17 cellular contexts compared by ENCODE assay signal in genomic region chr5:158777647-158778368, GRCh38.
A peak's percentile ranks its signal among the peaks of the same experiment; 100 is the strongest.
DNase-seq lines count a peak whose midpoint lies in the region; ATAC-seq and TF ChIP-seq lines count a peak whose summit lies in the region.
"Had no signal": no experiment of that assay in that cellular context is flagged by ENCODE, and none has a peak within 500 bp of the region (broad histone marks: within the 10 kb centered on the region; RNA-seq: fewer than 3 reads in every experiment).

No MANE protein-coding gene starts in this region.

- H3K4me1 ChIP-seq in heart left ventricle (peaks cover 0 to 59% (median 28%) of the 10 kb centered on the region in 12 donors), gastroesophageal sphincter (peaks cover 0 to 35% (median 19%) of the 10 kb centered on the region in 3 donors), vagina (peaks cover 52% of the 10 kb centered on the region), trophoblast cell (ENCODE audit: control insufficient read depth in 1 of 2, insufficient read depth in 2 of 2, low read length in 2 of 2) (no peaks in the 10 kb centered on the region)
- H3K4me1 ChIP-seq in CD8-positive, alpha-beta memory T cell (ENCODE audit: insufficient read depth, low read length) = no peaks in the 10 kb centered on the region

- peak in 3 of 4 donors; percentile 38 to 58 (median 55) for ATAC-seq in heart left ventricle
- ATAC-seq in Right ventricle myocardium inferior = no peak
- ATAC-seq in gastroesophageal sphincter = no peak
- ATAC-seq in omental fat pad (ENCODE audit: low FRiP score) = peak; percentile 37
- ATAC-seq: CD8-positive, alpha-beta T cell; PC-3 had no signal

- peak overlapping the region in 11 of 12 donors; percentile 21 to 70 (median 51) for H3K27ac ChIP-seq in heart left ventricle
- H3K27ac ChIP-seq in gastroesophageal sphincter = peak overlapping the region in 3 of 4 donors; percentile 39 to 59 (median 46)
- peak overlapping the region; percentile 69 for H3K27ac ChIP-seq in vagina
- no peak overlapping the region for H3K27ac ChIP-seq in CD8-positive, alpha-beta memory T cell (ENCODE audit: low read depth, low read length)
- H3K27ac ChIP-seq in trophoblast cell (ENCODE audit: low read depth, low read length) = no peak overlapping the region

- POLR2A ChIA-PET in CD8-positive, alpha-beta memory T cell (lab: Charles Lee) = no interaction called here

- H2AK5ac ChIP-seq in trophoblast cell (ENCODE audit: low read length) = no peak overlapping the region

- WGBS in heart left ventricle, 4 donors = 51 to 68% (median 61%) methylated on average over 7 of the region's 7 CpGs
- WGBS in gastroesophageal sphincter (ENCODE audit: low coverage in 1 of 2), 2 donors = 54 to 72% methylated on average over 3 to 7 of the region's 7 CpGs
- no CpG with 5 or more reads among the region's 7 CpGs for WGBS in trophoblast cell (ENCODE audit: extremely low coverage, insufficient coverage, insufficient read length)

- no peak overlapping the region for H3K4me2 ChIP-seq in trophoblast cell (ENCODE audit: low read length)

- no peak for TF ChIP-seq CTCF in heart left ventricle (IDR thresholded peaks at IDR 0.05)
- TF ChIP-seq CTCF in gastroesophageal sphincter (IDR thresholded peaks at IDR 0.05) = no peak
- no peak for TF ChIP-seq CTCF in omental fat pad (IDR thresholded peaks at IDR 0.05)
- TF ChIP-seq CTCF in vagina (IDR thresholded peaks at IDR 0.05) = no peak

- no peak overlapping the region for H4K91ac ChIP-seq in trophoblast cell (ENCODE audit: low read depth, low read length)

- no peak for TF ChIP-seq EP300 in gastroesophageal sphincter (IDR thresholded peaks at IDR 0.05)

- H2BK5ac ChIP-seq in trophoblast cell (ENCODE audit: low read depth, low read length, poor library complexity) = no peak overlapping the region

- H3K4me3 ChIP-seq in heart left ventricle (no peak overlapping the region), gastroesophageal sphincter (no peak overlapping the region), vagina (no peak overlapping the region), trophoblast cell (ENCODE audit: low read depth, low read length) (no peak overlapping the region)
- H3K4me3 ChIP-seq in CD8-positive, alpha-beta memory T cell (ENCODE audit: low read length) = no peak overlapping the region

- no peak overlapping the region for H3K27ac Mint-ChIP-seq in CD8-positive, alpha-beta memory T cell
- H3K27ac Mint-ChIP-seq: CD8-positive, alpha-beta T cell; HFFc6 had no signal

- H3K14ac ChIP-seq in trophoblast cell (ENCODE audit: low read length) = no peak overlapping the region

- no peak overlapping the region for H3K18ac ChIP-seq in trophoblast cell (ENCODE audit: low read length)

- H3K9me3 ChIP-seq in heart left ventricle = no peaks in the 10 kb centered on the region
- H3K9me3 ChIP-seq in gastroesophageal sphincter = no peaks in the 10 kb centered on the region
- H3K9me3 ChIP-seq in vagina = no peaks in the 10 kb centered on the region
- H3K9me3 ChIP-seq in CD8-positive, alpha-beta memory T cell (ENCODE audit: low read length) = no peaks in the 10 kb centered on the region
- no peaks in the 10 kb centered on the region for H3K9me3 ChIP-seq in trophoblast cell (ENCODE audit: insufficient read depth, low read depth, low read length)

- no peaks in the 10 kb centered on the region for H3K9me3 Mint-ChIP-seq in CD8-positive, alpha-beta memory T cell
- H3K9me3 Mint-ChIP-seq: CD8-positive, alpha-beta T cell; HFFc6 had no signal

- intact Hi-C loops in heart left ventricle (cut with DNase I) = no loop called here
- intact Hi-C loops in Right ventricle myocardium inferior (cut with DNase I) = loop anchor here (5.0 to 10.0 kb wide), 2 partner anchors 99 to 317 kb away; partner anchors contain the start of gene EBF1
- intact Hi-C loops in vagina (cut with DNase I) = loop anchor here (10.0 kb wide), 1 partner anchor 227 kb away; no protein-coding TSS in a partner anchor

- no peak overlapping the region for H3K9ac ChIP-seq in trophoblast cell (ENCODE audit: low read length)

- H3K23ac ChIP-seq in trophoblast cell (ENCODE audit: low read length) = no peak overlapping the region

- no peak overlapping the region for H4K12ac ChIP-seq in trophoblast cell (ENCODE audit: low read depth, low read length)

- no peak overlapping the region for H2BK120ac ChIP-seq in trophoblast cell (ENCODE audit: insufficient read depth, low read length, poor library complexity)

- no peak overlapping the region for H3K4me3 Mint-ChIP-seq in CD8-positive, alpha-beta memory T cell
- H3K4me3 Mint-ChIP-seq: CD8-positive, alpha-beta T cell; HFFc6 had no signal

- CTCF ChIA-PET in CD8-positive, alpha-beta memory T cell (lab: Charles Lee) = no interaction called here

- peaks cover 0 to 15% of the 10 kb centered on the region in 2 donors for H3K27me3 Mint-ChIP-seq in CD8-positive, alpha-beta memory T cell

- H3K4me1 Mint-ChIP-seq in CD8-positive, alpha-beta memory T cell = no peaks in the 10 kb centered on the region

- H2AFZ ChIP-seq in trophoblast cell (ENCODE audit: insufficient read depth, low read length, poor library complexity) = no peak overlapping the region

- H2BK12ac ChIP-seq in trophoblast cell (ENCODE audit: low read length) = no peak overlapping the region

- peak in 1 of 5 donors; percentile 29 for DNase-seq in heart left ventricle
- DNase-seq in Right ventricle myocardium inferior (ENCODE audit: missing footprints) = no peak
- DNase-seq in omental fat pad (ENCODE audit: low spot score) = no peak
- no peak for DNase-seq in vagina (ENCODE audit: extremely low spot score in 2 of 2)
- no peak for DNase-seq in CD8-positive, alpha-beta memory T cell
- DNase-seq in amygdala (lab: John Stamatoyannopoulos, UW) = no peak
- no peak for DNase-seq in trophoblast cell
- DNase-seq: activated effector memory CD4-positive, alpha-beta T cell treated with Interleukin-2 at 50 U/mL for 16 hours; CD8-positive, alpha-beta T cell; dermis blood vessel endothelial cell; HFFc6; KG1; NCI-H1417; NCI-H446 treated with DMSO at 0.1 percent for 48 hours; PC-3; stimulated activated naive CD4-positive, alpha-beta T cell treated with Interleukin-2 at 50 U/mL for 16 hours had no signal

- H3K4ac ChIP-seq in trophoblast cell (ENCODE audit: low read depth, low read length) = no peak overlapping the region

- H3K36me3 ChIP-seq in heart left ventricle = peaks cover 0 to 4% (median 0%) of the 10 kb centered on the region in 9 donors
- H3K36me3 ChIP-seq in gastroesophageal sphincter = no peaks in the 10 kb centered on the region
- H3K36me3 ChIP-seq in vagina = no peaks in the 10 kb centered on the region
- H3K36me3 ChIP-seq in CD8-positive, alpha-beta memory T cell (ENCODE audit: insufficient read depth, low read length) = no peaks in the 10 kb centered on the region
- no peaks in the 10 kb centered on the region for H3K36me3 ChIP-seq in trophoblast cell (ENCODE audit: control insufficient read depth in 1 of 2, insufficient read depth in 2 of 2, low read length in 2 of 2)

- no peaks in the 10 kb centered on the region for H3K79me2 ChIP-seq in trophoblast cell (ENCODE audit: control insufficient read depth, insufficient read depth, low read length, poor library complexity)

- H3K27me3 ChIP-seq in heart left ventricle (no peaks in the 10 kb centered on the region), gastroesophageal sphincter (no peaks in the 10 kb centered on the region), vagina (no peaks in the 10 kb centered on the region), trophoblast cell (ENCODE audit: insufficient read depth, low read length) (no peaks in the 10 kb centered on the region)
- H3K27me3 ChIP-seq in CD8-positive, alpha-beta memory T cell (ENCODE audit: insufficient read depth, low read length, poor library complexity, severe bottlenecking) = no peaks in the 10 kb centered on the region

- H3K79me1 ChIP-seq in trophoblast cell (ENCODE audit: low read length) = no peaks in the 10 kb centered on the region

- no peaks in the 10 kb centered on the region for H3K36me3 Mint-ChIP-seq in CD8-positive, alpha-beta memory T cell
- H3K36me3 Mint-ChIP-seq: CD8-positive, alpha-beta T cell had no signal

- no peak overlapping the region for H4K8ac ChIP-seq in trophoblast cell (ENCODE audit: low read depth, low read length)

- no peak for TF ChIP-seq POLR2A in heart left ventricle (IDR thresholded peaks at IDR 0.05)
- no peak for TF ChIP-seq POLR2A in gastroesophageal sphincter (IDR thresholded peaks at IDR 0.05)
- no peak for TF ChIP-seq POLR2A in vagina (IDR thresholded peaks at IDR 0.05)

Comparison
In these comparisons a context has a peak if more than half of its experiments do, and no peak if none do; other contexts are left out.
1. ATAC-seq: peak in heart left ventricle (3 of 4) and omental fat pad (single experiment); none in Right ventricle myocardium inferior (single experiment) and gastroesophageal sphincter (single experiment).
2. intact Hi-C loops: an anchor here in Right ventricle myocardium inferior (5.0 to 10.0 kb wide) and vagina (10.0 kb wide); none called in heart left ventricle.
3. H3K27ac ChIP-seq: peak in heart left ventricle (11 of 12), gastroesophageal sphincter (3 of 4) and vagina (single experiment); none in CD8-positive, alpha-beta memory T cell (single experiment) and trophoblast cell (single experiment).